22 cellular contexts compared by ENCODE assay signal in genomic region chr5:110536120-110537115, GRCh38.
DNase-seq lines count a peak whose midpoint lies in the region; ATAC-seq and TF ChIP-seq lines count a peak whose summit lies in the region.
"Had no signal": no experiment of that assay in that cellular context is flagged by ENCODE, and none has a peak within 500 bp of the region (broad histone marks: within the 10 kb centered on the region; RNA-seq: fewer than 3 reads in every experiment).

No MANE protein-coding gene starts in this region.

- H3K4me3 Mint-ChIP-seq in Calu3 (ENCODE audit: low read depth, unreplicated experiment) = no peak overlapping the region
- H3K4me3 Mint-ChIP-seq: nephron progenitor cell; stimulated activated naive CD8-positive, alpha-beta T cell treated with anti-CD3 and anti-CD28 coated beads, Interleukin-15, amount 100 ng/mL, for 72 hours had no signal

- CTCF ChIA-PET in Calu3 (lab: Charles Lee) = no interaction called here

- H3K4me3 ChIP-seq in fibroblast of mammary gland (ENCODE audit: control insufficient read depth, low read depth, low read length) = no peak overlapping the region
- H3K4me3 ChIP-seq: dorsolateral prefrontal cortex, esophagus muscularis mucosa, psoas muscle, SJSA1 had no signal

- DNase-seq in ELF-1 (ENCODE audit: low read depth, low spot score) (peak; percentile 69), NCI-H226 (peak; percentile 5), fibroblast of mammary gland (ENCODE audit: low read depth) (peak; percentile 3), midbrain (lab: John Stamatoyannopoulos, UW) (peak; percentile 36), Calu3 (no peak)
- DNase-seq: activated CD4-positive, alpha-beta T cell treated with anti-CD3 and anti-CD28 coated beads for 48 hours; activated CD8-positive, alpha-beta memory T cell treated with anti-CD3 and anti-CD28 coated beads, Interleukin-2, amount 50 U/mL, for 48 hours; activated naive CD4-positive, alpha-beta T cell; Caco-2; dorsolateral prefrontal cortex; NCI-H1930; NCI-H510A treated with DMSO at 0.1 percent for 48 hours; nephron progenitor cell; psoas muscle; stimulated activated naive CD8-positive, alpha-beta T cell treated with anti-CD3 and anti-CD28 coated beads, Interleukin-15, amount 100 ng/mL, for 72 hours; T-helper 9 cell had no signal

- no peaks in the 10 kb centered on the region for H3K9me3 Mint-ChIP-seq in Calu3 (ENCODE audit: low read depth, unreplicated experiment)
- H3K9me3 Mint-ChIP-seq: nephron progenitor cell; stimulated activated naive CD8-positive, alpha-beta T cell treated with anti-CD3 and anti-CD28 coated beads, Interleukin-15, amount 100 ng/mL, for 72 hours had no signal

- TF ChIP-seq CTCF in fibroblast of mammary gland (conservative IDR thresholded peaks at IDR 0.05; ENCODE audit: control insufficient read depth, insufficient read depth, low read depth, low read length) (no peak), Calu3 (IDR thresholded peaks at IDR 0.05; ENCODE audit: unreplicated experiment) (no peak)

- H3K36me3 Mint-ChIP-seq in Calu3 (ENCODE audit: insufficient read depth, unreplicated experiment) = no peaks in the 10 kb centered on the region

- no peaks in the 10 kb centered on the region for H3K4me1 Mint-ChIP-seq in Calu3 (ENCODE audit: low read depth, unreplicated experiment)
- H3K4me1 Mint-ChIP-seq: nephron progenitor cell; stimulated activated naive CD8-positive, alpha-beta T cell treated with anti-CD3 and anti-CD28 coated beads, Interleukin-15, amount 100 ng/mL, for 72 hours had no signal

- no peak overlapping the region for H3K27ac Mint-ChIP-seq in Calu3 (ENCODE audit: unreplicated experiment)
- H3K27ac Mint-ChIP-seq: nephron progenitor cell had no signal

- BruUV-seq in Calu3 (replicated peaks; lab: Mats Ljungman, UMichigan) = no TSS peak

- ATAC-seq in GM18511 (IDR thresholded peaks at IDR 0.05; ENCODE audit: unreplicated experiment) (no peak), GM21528 (IDR thresholded peaks at IDR 0.05; ENCODE audit: low FRiP score, unreplicated experiment) (no peak), GM18858 (IDR thresholded peaks at IDR 0.05; ENCODE audit: unreplicated experiment) (no peak)
- ATAC-seq: HepG2; psoas muscle; stimulated activated naive CD8-positive, alpha-beta T cell treated with anti-CD3 and anti-CD28 coated beads, Interleukin-15, amount 100 ng/mL, for 72 hours had no signal

- H3K27me3 Mint-ChIP-seq in Calu3 (ENCODE audit: unreplicated experiment) = no peaks in the 10 kb centered on the region
- H3K27me3 Mint-ChIP-seq: stimulated activated naive CD8-positive, alpha-beta T cell treated with anti-CD3 and anti-CD28 coated beads, Interleukin-15, amount 100 ng/mL, for 72 hours had no signal

- intact Hi-C loops in Calu3 (cut with micrococcal nuclease; ENCODE audit: unreplicated experiment) = no loop called here
